ENCODE assay signal across 16 cellular contexts in genomic region chr2:74708296-74708695, GRCh38. TPM values are rescaled to one million over a fixed set of nuclear protein-coding genes. Genes with fewer than 3 reads are reported as not detected.
A peak's percentile ranks its signal among the peaks of the same experiment; 100 is the strongest.
DNase-seq lines count a peak whose midpoint lies in the region; ATAC-seq and TF ChIP-seq lines count a peak whose summit lies in the region.
"Had no signal": no experiment of that assay in that cellular context is flagged by ENCODE, and none has a peak within 500 bp of the region (broad histone marks: within the 10 kb centered on the region; RNA-seq: fewer than 3 reads in every experiment).

No MANE protein-coding gene starts in this region.

- H3K27ac ChIP-seq in gastrocnemius medialis: peak overlapping the region; percentile 40 to 82 (median 73)
- H3K27ac ChIP-seq: Peyer's patch had no signal

- H3K4me3 ChIP-seq in fibroblast of villous mesenchyme (ENCODE audit: low read depth, low read length) (no peak overlapping the region), gastrocnemius medialis (no peak overlapping the region)
- H3K4me3 ChIP-seq: Peyer's patch had no signal

- intact Hi-C loops in gastrocnemius medialis (cut with DNase I; ENCODE audit: low total_unique reads): no loop called here

- H3K27me3 ChIP-seq in gastrocnemius medialis: no peaks in the 10 kb centered on the region
- H3K27me3 ChIP-seq: BE2C, Peyer's patch had no signal

- DNase-seq in H4 (ENCODE audit: low spot score) (peak; percentile 12), NCI-H524 (lab: John Stamatoyannopoulos, UW) (peak; percentile 34 to 62), fibroblast of villous mesenchyme (ENCODE audit: low read depth) (peak; percentile 27), gastrocnemius medialis (peak; percentile 46 to 85), OCI-M1 (lab: John Stamatoyannopoulos, UW) (no peak), GM20000 (ENCODE audit: low spot score) (no peak)
- DNase-seq: BE2C; CD8-positive, alpha-beta T cell; GOT3; NCI-H1436 treated with DMSO at 0.1 percent for 48 hours; NCI-H2081 treated with DMSO at 0.1 percent for 48 hours; NCI-H2227 treated with DMSO at 0.1 percent for 48 hours; NCI-H526 treated with DMSO at 0.1 percent for 48 hours; Peyer's patch; SHP77 treated with DMSO at 0.1 percent for 48 hours had no signal

- peaks cover 45 to 77% of the 10 kb centered on the region in 2 donors for H3K4me1 ChIP-seq in gastrocnemius medialis
- H3K4me1 ChIP-seq: BE2C, Peyer's patch had no signal

- no peak for TF ChIP-seq POLR2A in gastrocnemius medialis (IDR thresholded peaks at IDR 0.05)

- ATAC-seq in gastrocnemius medialis: peak; percentile 78 to 87
- no peak for ATAC-seq in HG02840 (IDR thresholded peaks at IDR 0.05; ENCODE audit: low FRiP score, unreplicated experiment)
- ATAC-seq: CD8-positive, alpha-beta T cell had no signal

- no peaks in the 10 kb centered on the region for H3K9me3 ChIP-seq in gastrocnemius medialis
- H3K9me3 ChIP-seq: BE2C, Peyer's patch had no signal

- H3K36me3 ChIP-seq in gastrocnemius medialis: no peaks in the 10 kb centered on the region
- H3K36me3 ChIP-seq: BE2C, Peyer's patch had no signal

- TF ChIP-seq CTCF in fibroblast of villous mesenchyme (IDR thresholded peaks at IDR 0.05; ENCODE audit: insufficient read depth, low read depth, low read length) (no peak), gastrocnemius medialis (IDR thresholded peaks at IDR 0.05 in 4 of 5, conservative IDR thresholded peaks at IDR 0.05 in 1 of 5) (no peak), GM20000 (IDR thresholded peaks at IDR 0.05; ENCODE audit: extremely low read depth, missing control alignments) (no peak)

- in situ Hi-C loops in gastrocnemius medialis (cut with MboI; ENCODE audit: low sequenced_read_pairs in 4 of 4): no loop called here

RNA-seq across cellular contexts. Expression of gene SEMA4F, which starts 54.2 kb away (rescaled TPM):
- 6.5 and 6.8 TPM in 2 replicates for total RNA-seq in H4 (2014; rRNA removed; shearing (Covaris generic))
- total RNA-seq in fibroblast of villous mesenchyme: 5.6 and 7.7 TPM in 2 replicates
- total RNA-seq in gastrocnemius medialis: 1 to 10 TPM in 3 of 4 donors, under 1 TPM in 1; 0.97 to 1.6 (median 1.4) TPM

Comparison
In these comparisons a context has a peak if more than half of its experiments do, and no peak if none do; other contexts are left out.
1. DNase-seq: peak in H4 (single experiment), NCI-H524 (2 of 2), fibroblast of villous mesenchyme (single experiment) and gastrocnemius medialis (2 of 2); none in OCI-M1 (single experiment) and GM20000 (single experiment).